Comparison of ENCODE assay signal across 1 cellular context in the genomic region with DNA sequence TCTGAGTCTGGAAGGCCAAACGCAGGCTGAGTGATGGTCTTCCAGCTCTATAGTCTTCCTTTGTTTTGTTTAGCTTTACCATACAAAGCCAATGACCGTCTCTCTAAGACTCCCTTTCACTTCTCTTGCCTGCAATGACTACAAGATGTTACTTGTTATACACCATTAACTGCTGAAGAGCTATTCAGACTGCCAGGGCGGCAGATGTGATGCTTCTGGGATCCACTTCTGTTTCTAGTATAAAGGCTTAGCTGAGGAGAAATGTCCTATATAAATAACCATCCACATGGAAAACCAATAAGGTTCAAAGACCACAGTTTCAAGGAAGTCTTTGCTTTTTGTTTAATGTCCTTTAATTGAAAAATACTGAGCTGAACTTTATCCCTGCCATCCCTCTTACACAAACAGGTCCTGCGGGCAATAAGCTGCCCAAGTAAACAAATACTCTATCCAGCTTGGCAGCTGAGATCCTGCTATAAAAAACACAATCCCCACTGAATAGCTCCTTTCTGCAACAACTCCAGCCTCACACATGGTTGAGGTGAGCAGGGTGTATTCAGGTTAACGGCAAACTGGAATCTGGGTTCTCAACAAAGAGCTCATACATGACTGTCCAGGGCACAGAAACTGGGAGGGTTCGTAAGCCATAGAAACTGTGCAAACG.
TF ChIP-seq lines count a peak whose summit lies in the region.

No MANE protein-coding gene starts in this region.

TF ChIP-seq in GM23338, 12 proteins besides CTCF, POLR2A, EP300 and RAD21:
- no peak for TF ChIP-seq EZH2 (IDR thresholded peaks at IDR 0.05; ENCODE audit: low read depth, unreplicated experiment)
- TF ChIP-seq ZNF114 (CRISPR knock-in tag; IDR thresholded peaks at IDR 0.05) = no peak
- no peak for TF ChIP-seq POLR2AphosphoS5 (IDR thresholded peaks at IDR 0.05; ENCODE audit: low read depth)
- TF ChIP-seq, protein P1, sequence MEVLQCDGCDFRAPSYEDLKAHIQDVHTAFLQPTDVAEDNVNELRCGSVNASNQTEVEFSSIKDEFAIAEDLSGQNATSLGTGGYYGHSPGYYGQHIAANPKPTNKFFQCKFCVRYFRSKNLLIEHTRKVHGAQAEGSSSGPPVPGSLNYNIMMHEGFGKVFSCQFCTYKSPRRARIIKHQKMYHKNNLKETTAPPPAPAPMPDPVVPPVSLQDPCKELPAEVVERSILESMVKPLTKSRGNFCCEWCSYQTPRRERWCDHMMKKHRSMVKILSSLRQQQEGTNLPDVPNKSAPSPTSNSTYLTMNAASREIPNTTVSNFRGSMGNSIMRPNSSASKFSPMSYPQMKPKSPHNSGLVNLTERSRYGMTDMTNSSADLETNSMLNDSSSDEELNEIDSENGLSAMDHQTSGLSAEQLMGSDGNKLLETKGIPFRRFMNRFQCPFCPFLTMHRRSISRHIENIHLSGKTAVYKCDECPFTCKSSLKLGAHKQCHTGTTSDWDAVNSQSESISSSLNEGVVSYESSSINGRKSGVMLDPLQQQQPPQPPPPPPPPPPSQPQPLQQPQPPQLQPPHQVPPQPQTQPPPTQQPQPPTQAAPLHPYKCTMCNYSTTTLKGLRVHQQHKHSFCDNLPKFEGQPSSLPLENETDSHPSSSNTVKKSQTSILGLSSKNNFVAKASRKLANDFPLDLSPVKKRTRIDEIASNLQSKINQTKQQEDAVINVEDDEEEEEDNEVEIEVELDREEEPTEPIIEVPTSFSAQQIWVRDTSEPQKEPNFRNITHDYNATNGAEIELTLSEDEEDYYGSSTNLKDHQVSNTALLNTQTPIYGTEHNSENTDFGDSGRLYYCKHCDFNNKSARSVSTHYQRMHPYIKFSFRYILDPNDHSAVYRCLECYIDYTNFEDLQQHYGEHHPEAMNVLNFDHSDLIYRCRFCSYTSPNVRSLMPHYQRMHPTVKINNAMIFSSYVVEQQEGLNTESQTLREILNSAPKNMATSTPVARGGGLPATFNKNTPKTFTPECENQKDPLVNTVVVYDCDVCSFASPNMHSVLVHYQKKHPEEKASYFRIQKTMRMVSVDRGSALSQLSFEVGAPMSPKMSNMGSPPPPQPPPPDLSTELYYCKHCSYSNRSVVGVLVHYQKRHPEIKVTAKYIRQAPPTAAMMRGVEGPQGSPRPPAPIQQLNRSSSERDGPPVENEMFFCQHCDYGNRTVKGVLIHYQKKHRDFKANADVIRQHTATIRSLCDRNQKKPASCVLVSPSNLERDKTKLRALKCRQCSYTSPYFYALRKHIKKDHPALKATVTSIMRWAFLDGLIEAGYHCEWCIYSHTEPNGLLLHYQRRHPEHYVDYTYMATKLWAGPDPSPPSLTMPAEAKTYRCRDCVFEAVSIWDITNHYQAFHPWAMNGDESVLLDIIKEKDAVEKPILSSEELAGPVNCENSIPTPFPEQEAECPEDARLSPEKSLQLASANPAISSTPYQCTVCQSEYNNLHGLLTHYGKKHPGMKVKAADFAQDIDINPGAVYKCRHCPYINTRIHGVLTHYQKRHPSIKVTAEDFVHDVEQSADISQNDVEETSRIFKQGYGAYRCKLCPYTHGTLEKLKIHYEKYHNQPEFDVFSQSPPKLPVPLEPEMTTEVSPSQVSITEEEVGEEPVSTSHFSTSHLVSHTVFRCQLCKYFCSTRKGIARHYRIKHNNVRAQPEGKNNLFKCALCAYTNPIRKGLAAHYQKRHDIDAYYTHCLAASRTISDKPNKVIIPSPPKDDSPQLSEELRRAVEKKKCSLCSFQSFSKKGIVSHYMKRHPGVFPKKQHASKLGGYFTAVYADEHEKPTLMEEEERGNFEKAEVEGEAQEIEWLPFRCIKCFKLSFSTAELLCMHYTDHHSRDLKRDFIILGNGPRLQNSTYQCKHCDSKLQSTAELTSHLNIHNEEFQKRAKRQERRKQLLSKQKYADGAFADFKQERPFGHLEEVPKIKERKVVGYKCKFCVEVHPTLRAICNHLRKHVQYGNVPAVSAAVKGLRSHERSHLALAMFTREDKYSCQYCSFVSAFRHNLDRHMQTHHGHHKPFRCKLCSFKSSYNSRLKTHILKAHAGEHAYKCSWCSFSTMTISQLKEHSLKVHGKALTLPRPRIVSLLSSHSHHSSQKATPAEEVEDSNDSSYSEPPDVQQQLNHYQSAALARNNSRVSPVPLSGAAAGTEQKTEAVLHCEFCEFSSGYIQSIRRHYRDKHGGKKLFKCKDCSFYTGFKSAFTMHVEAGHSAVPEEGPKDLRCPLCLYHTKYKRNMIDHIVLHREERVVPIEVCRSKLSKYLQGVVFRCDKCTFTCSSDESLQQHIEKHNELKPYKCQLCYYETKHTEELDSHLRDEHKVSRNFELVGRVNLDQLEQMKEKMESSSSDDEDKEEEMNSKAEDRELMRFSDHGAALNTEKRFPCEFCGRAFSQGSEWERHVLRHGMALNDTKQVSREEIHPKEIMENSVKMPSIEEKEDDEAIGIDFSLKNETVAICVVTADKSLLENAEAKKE (CRISPR knock-in tag; IDR thresholded peaks at IDR 0.05) = no peak
- TF ChIP-seq, protein P2, sequence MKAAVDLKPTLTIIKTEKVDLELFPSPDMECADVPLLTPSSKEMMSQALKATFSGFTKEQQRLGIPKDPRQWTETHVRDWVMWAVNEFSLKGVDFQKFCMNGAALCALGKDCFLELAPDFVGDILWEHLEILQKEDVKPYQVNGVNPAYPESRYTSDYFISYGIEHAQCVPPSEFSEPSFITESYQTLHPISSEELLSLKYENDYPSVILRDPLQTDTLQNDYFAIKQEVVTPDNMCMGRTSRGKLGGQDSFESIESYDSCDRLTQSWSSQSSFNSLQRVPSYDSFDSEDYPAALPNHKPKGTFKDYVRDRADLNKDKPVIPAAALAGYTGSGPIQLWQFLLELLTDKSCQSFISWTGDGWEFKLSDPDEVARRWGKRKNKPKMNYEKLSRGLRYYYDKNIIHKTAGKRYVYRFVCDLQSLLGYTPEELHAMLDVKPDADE (IDR thresholded peaks at IDR 0.05) = no peak
- TF ChIP-seq NANOG (IDR thresholded peaks at IDR 0.05; ENCODE audit: borderline replicate concordance) = no peak
